In the genomic region with DNA sequence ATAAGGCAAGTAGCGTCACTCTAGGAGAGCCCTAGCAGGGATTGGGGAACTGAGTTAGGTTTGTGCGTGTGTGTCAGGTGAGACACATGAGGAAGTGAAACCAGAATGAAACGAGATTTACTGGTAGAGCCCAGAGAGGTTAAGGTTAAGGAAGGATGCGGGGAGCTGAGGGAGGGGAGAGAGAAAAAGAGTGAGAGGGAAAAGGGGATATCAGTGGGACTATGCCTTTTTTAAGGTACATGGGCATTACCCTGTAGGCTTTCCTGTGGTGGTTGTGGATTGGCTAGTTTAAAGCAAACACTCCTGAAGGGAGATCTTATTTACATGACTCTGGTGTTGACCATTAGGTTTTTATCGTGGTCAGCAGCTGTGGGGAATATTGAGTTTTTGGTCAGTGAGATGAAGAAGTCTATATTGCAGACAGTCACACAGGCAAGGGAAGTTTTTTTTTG, we compare ENCODE assay signal across 8 cellular contexts. TPM values are rescaled to one million over a fixed set of nuclear protein-coding genes. Genes with fewer than 3 reads are reported as not detected.
A peak's percentile ranks its signal among the peaks of the same experiment; 100 is the strongest.
DNase-seq lines count a peak whose midpoint lies in the region; ATAC-seq, FAIRE-seq and TF ChIP-seq lines count a peak whose summit lies in the region.

No MANE protein-coding gene starts in this region.

- H3K9me3 ChIP-seq in GM12878 (replicated peaks; ENCODE audit: control insufficient read depth, insufficient read depth, low read length), result peaks cover 5% of the 10 kb centered on the region
- no peaks in the 10 kb centered on the region for H3K9me3 ChIP-seq in right atrium auricular region

- POLR2A ChIA-PET in GM12878 (lab: Charles Lee), result interaction anchor here (0.5 to 2.0 kb wide), 4 partner anchors 10 to 151 kb away, joined by 3 to 6 read pairs (median 4); no protein-coding TSS in a partner anchor

- no peak for TF ChIP-seq POLR2A in GM12878 (IDR thresholded peaks at IDR 0.05; ENCODE audit: low read depth, low read length)

- H3K4me2 ChIP-seq in GM12878 (ENCODE audit: control insufficient read depth, insufficient read depth), result peak overlapping the region; percentile 66

- H3K9ac ChIP-seq in GM12878 (ENCODE audit: control insufficient read depth, insufficient read depth, low read length), result no peak overlapping the region

- DNase-seq in GM12865 (ENCODE audit: low read depth), result peak; percentile 70
- DNase-seq in GM12878 (ENCODE audit: low read depth, low spot score), result peak; percentile 53
- no peak for DNase-seq in SK-N-DZ (ENCODE audit: low spot score)
- no peak for DNase-seq in T1000 (lab: John Stamatoyannopoulos, UW)
- DNase-seq in right atrium auricular region (ENCODE audit: low spot score), result no peak
- DNase-seq in stimulated activated CD4-positive, alpha-beta T cell treated with anti-CD3 and anti-CD28 coated beads, Interleukin-12 subunit alpha, Interleukin-12 subunit beta, amount 100 ng/mL, for 4 hours, result no peak

- no peak overlapping the region for H3K4me3 ChIP-seq in GM12865 (ENCODE audit: low read depth, low read length)
- H3K4me3 ChIP-seq in GM12878, result 0 out of 2 replicates have a peak overlapping the region, but pooled peaks have one; percentile 8
- H3K4me3 ChIP-seq in right atrium auricular region, result no peak overlapping the region

- no peak overlapping the region for H2AFZ ChIP-seq in GM12878 (ENCODE audit: control insufficient read depth, low read depth, low read length)

- TF ChIP-seq RAD21 in GM12878 (IDR thresholded peaks at IDR 0.05; ENCODE audit: insufficient read depth, low read depth, low read length), result no peak

- no peaks in the 10 kb centered on the region for H3K36me3 ChIP-seq in GM12878 (ENCODE audit: control insufficient read depth in 2 of 2, insufficient read depth in 2 of 2, low read length in 1 of 2)
- H3K36me3 ChIP-seq in right atrium auricular region, result no peaks in the 10 kb centered on the region

- SMC1A ChIA-PET in GM12878 (lab: Charles Lee; ENCODE audit: uncharacterized antibody, unreplicated experiment), result interaction anchor here (0.7 to 4.9 kb wide), 4 partner anchors 12 to 223 kb away, joined by 3 to 63 read pairs (median 4); partner anchors contain the start of gene ZDHHC17

- peaks cover 13% of the 10 kb centered on the region for H3K4me1 ChIP-seq in GM12878 (ENCODE audit: control insufficient read depth, insufficient read depth, low read length)
- H3K4me1 ChIP-seq in right atrium auricular region, result peaks cover 0 to 35% of the 10 kb centered on the region in 2 donors

- H4K20me1 ChIP-seq in GM12878 (ENCODE audit: control insufficient read depth, insufficient read depth), result no peaks in the 10 kb centered on the region

- RAD21 ChIA-PET in GM12878 (lab: Charles Lee; ENCODE audit: unreplicated experiment), result interaction anchor here (2.2 to 3.7 kb wide), 3 partner anchors 12 to 15 kb away, joined by 10 to 14 read pairs (median 11); partner anchors contain the start of gene ZDHHC17

- H3K27me3 ChIP-seq in GM12878 (replicated peaks in 1 of 2; ENCODE audit: control insufficient read depth in 2 of 2, insufficient read depth in 2 of 2, low read length in 1 of 2), result no peaks in the 10 kb centered on the region
- no peaks in the 10 kb centered on the region for H3K27me3 ChIP-seq in right atrium auricular region

- peaks cover 48% of the 10 kb centered on the region for H3K79me2 ChIP-seq in GM12878 (ENCODE audit: control insufficient read depth, insufficient read depth, low read length)

- BruUV-seq in GM12878 (replicated peaks; lab: Mats Ljungman, UMichigan), result no TSS peak

- TF ChIP-seq CTCF in GM12865 (IDR thresholded peaks at IDR 0.05; ENCODE audit: insufficient read depth, low read depth, low read length, missing control alignments) (no peak), GM12878 (IDR thresholded peaks at IDR 0.05 in 2 of 3, conservative IDR thresholded peaks at IDR 0.05 in 1 of 3; ENCODE audit: control insufficient read depth in 2 of 3, extremely low read depth in 1 of 3, insufficient read depth in 1 of 3, low read depth in 3 of 3, low read length in 3 of 3) (no peak), right atrium auricular region (IDR thresholded peaks at IDR 0.05) (no peak)

- intact Hi-C loops in GM12878 (cut with micrococcal nuclease; ENCODE audit: unreplicated experiment), result loop anchor here (2.0 kb wide), 1 partner anchor 13 kb away; the partner anchor contains the start of gene ZDHHC17

- ATAC-seq in GM19467 (IDR thresholded peaks at IDR 0.05; ENCODE audit: unreplicated experiment) (peak; percentile 100), HG03342 (IDR thresholded peaks at IDR 0.05; ENCODE audit: unreplicated experiment) (peak; percentile 100), GM12878 (peak; percentile 98)

- 8% methylated on average over 5 of the region's 5 CpGs for WGBS in GM12878 (ENCODE audit: insufficient coverage, insufficient replicate concordance, low lambda C conversion rate, missing lambda C conversion rate)

- peak; percentile 87 for FAIRE-seq in GM12878 (lab: Jason Lieb, UNC)

- CTCF ChIA-PET in GM12878 (lab: Yijun Ruan, JAX), result interaction anchor here (1.4 to 4.4 kb wide), 6 partner anchors 8 to 233 kb away, joined by 4 to 30 read pairs (median 7); no protein-coding TSS in a partner anchor

- H3K27ac ChIP-seq in GM12878 (ENCODE audit: control insufficient read depth, insufficient read depth), result peak overlapping the region; percentile 58
- no peak overlapping the region for H3K27ac ChIP-seq in right atrium auricular region

- in situ Hi-C loops in GM12878 (cut with MboI), result no loop called here

- peak; percentile 29 to 90; a peak in 3 of 4 replicates for TF ChIP-seq EP300 in GM12878 (IDR thresholded peaks at IDR 0.05; ENCODE audit: borderline replicate concordance in 1 of 2, control insufficient read depth in 1 of 2, low read depth in 2 of 2, low read length in 2 of 2)

TF ChIP-seq in GM12878, 131 proteins besides CTCF, POLR2A, EP300 and RAD21 (continues in another document):
- no peak for TF ChIP-seq IRF3 (IDR thresholded peaks at IDR 0.05)
- TF ChIP-seq ZBTB4 (CRISPR knock-in tag; IDR thresholded peaks at IDR 0.05), result no peak
- no peak for TF ChIP-seq KDM1A (IDR thresholded peaks at IDR 0.05; ENCODE audit: borderline replicate concordance)
- no peak for TF ChIP-seq SREBF2 (IDR thresholded peaks at IDR 0.05; ENCODE audit: low read length)
- peak; percentile 67; the same call in 1 of the 2 replicates for TF ChIP-seq NR2F1 (conservative IDR thresholded peaks at IDR 0.05)
- TF ChIP-seq CBFB (IDR thresholded peaks at IDR 0.05; ENCODE audit: low read depth), result no peak

RNA-seq across cellular contexts. Expression of gene ZDHHC17, which starts 13.9 kb away (rescaled TPM):
- total RNA-seq in GM12878 (2013; cell fraction: nucleolus; rRNA removed), result 142 and 151 TPM in 2 replicates
- total RNA-seq in GM12878 (2014; rRNA removed) (27.7 and 29.7 TPM in 2 replicates), GM12878 (2014; rRNA removed; fragmentation: Illumina TruSeq; extraction: Trizol) (26.7 and 30.7 TPM in 2 replicates), GM12878 (2021) (19.0 and 19.2 TPM in 2 replicates), right atrium auricular region (10 to 100 TPM; 14.5 to 17.2 TPM)
- polyA plus RNA-seq in GM12878 (2011; ENCODE audit: low read depth), result 9.1 TPM
- polyA plus RNA-seq in GM12878 (2011; rRNA removed) (50.0 and 67.2 TPM in 2 replicates), GM12878 (2014; fragmentation: Illumina TruSeq; extraction: Trizol) (19.4 and 26.8 TPM in 2 replicates), GM12878 (2014; fragmentation: Nextera tagmentation; extraction: Ambion mirVana) (1 to 10 TPM; 4.3 to 4.9 TPM), GM12878 (2014; rRNA removed) (18.7 and 21.8 TPM in 2 replicates), GM12878 (2016; fragmentation: Nextera tagmentation; extraction: Ambion mirVana) (10 to 100 TPM; 12.0 to 13.1 TPM)
- polyA plus RNA-seq in GM12878 (2011; cell fraction: cytosol; rRNA removed), result 17.4 and 21.8 TPM in 2 replicates
- 93.8 and 118 TPM in 2 replicates for polyA plus RNA-seq in GM12878 (2011; cell fraction: nucleus; rRNA removed)
- polyA plus RNA-seq in GM12878 (2012), result 13.8 TPM in 2 replicates
- polyA minus RNA-seq in GM12878 (2011; rRNA and poly(A)+ RNA removed), result 107 and 169 TPM in 2 replicates
- polyA minus RNA-seq in GM12878 (2011; cell fraction: cytosol; rRNA and poly(A)+ RNA removed), result 20.6 and 22.5 TPM in 2 replicates
- 86.8 and 118 TPM in 2 replicates for polyA minus RNA-seq in GM12878 (2011; cell fraction: nucleus; rRNA and poly(A)+ RNA removed)
- polyA plus RNA-seq in SK-N-DZ (2014; cell fraction: cytosol; rRNA removed), result 39.2 and 63.5 TPM in 2 replicates
- 109 and 145 TPM in 2 replicates for polyA plus RNA-seq in SK-N-DZ (2014; cell fraction: nucleus; rRNA removed)

Comparison
In these comparisons a context has a peak if more than half of its experiments do, and no peak if none do; other contexts are left out.
1. DNase-seq: peak in GM12865 (single experiment) and GM12878 (single experiment); none in SK-N-DZ (single experiment), T1000 (single experiment), right atrium auricular region (single experiment) and stimulated activated CD4-positive, alpha-beta T cell treated with anti-CD3 and anti-CD28 coated beads, Interleukin-12 subunit alpha, Interleukin-12 subunit beta, amount 100 ng/mL, for 4 hours (single experiment).
2. Peak in every context shown above with its lines, with median percentiles within 50 percentile points of each other: ATAC-seq.